8 cellular contexts compared by ENCODE assay signal in the genomic region with DNA sequence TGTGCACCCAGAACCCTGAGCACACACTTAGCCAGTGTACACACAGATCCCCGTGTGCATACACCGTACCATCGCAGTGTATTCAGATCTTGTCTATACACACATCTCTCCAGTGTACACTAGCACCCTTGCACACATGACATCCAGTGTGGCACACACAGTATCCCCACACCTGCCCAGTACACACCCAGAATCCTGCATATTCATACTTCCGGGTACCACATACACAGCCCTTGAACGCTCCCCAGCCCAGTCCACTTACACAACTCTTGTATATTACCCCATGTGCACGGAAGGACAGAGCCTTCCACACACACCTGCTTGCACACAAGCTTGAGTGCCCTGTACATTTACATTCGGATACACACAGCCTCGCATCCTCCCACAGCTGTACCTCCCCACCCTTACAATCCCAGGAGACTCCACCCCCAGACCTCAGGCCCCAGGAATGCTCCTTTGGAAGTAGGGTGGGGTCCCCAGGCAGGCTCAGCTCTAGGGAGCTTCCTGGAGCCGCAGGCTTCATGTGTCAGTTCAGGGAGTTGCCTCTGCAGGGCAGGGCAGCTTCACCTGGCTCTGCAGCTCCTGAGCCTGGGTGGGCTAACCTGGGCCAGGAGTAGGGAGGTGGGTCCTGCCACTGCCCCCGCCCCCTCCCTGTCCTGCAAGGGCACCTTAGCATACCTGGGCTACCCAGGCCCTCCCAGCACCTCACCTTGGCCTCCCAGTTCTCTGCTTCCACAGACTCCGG. TPM values are rescaled to one million over a fixed set of nuclear protein-coding genes. Genes with fewer than 3 reads are reported as not detected.
A peak's percentile ranks its signal among the peaks of the same experiment; 100 is the strongest.
DNase-seq lines count a peak whose midpoint lies in the region; ATAC-seq and TF ChIP-seq lines count a peak whose summit lies in the region.

No MANE protein-coding gene starts in this region.

- H3K27me3 ChIP-seq in breast epithelium, result no peaks in the 10 kb centered on the region
- H3K27me3 ChIP-seq in mesenchymal stem cell (ENCODE audit: control insufficient read depth in 1 of 2, insufficient read depth in 1 of 2, low read length in 2 of 2), result no peaks in the 10 kb centered on the region
- H3K27me3 ChIP-seq in tibial nerve, result no peaks in the 10 kb centered on the region

- H3K36me3 Mint-ChIP-seq in activated CD4-positive, alpha-beta T cell treated with anti-CD3 and anti-CD28 coated beads, Interleukin-2, amount 10 ng/mL, durations not matched to agents 24 days and 14 days (ENCODE audit: low read depth), result peaks cover 6% of the 10 kb centered on the region
- H3K36me3 Mint-ChIP-seq in activated CD4-positive, alpha-beta T cell treated with anti-CD3 and anti-CD28 coated beads for 36 hours (ENCODE audit: low read depth), result no peaks in the 10 kb centered on the region

- no peak for TF ChIP-seq CTCF in breast epithelium (IDR thresholded peaks at IDR 0.05)
- no peak for TF ChIP-seq CTCF in tibial nerve (IDR thresholded peaks at IDR 0.05)

- peak overlapping the region; percentile 17 for H3K27ac Mint-ChIP-seq in activated CD4-positive, alpha-beta T cell treated with anti-CD3 and anti-CD28 coated beads, Interleukin-2, amount 10 ng/mL, durations not matched to agents 24 days and 14 days
- no peak overlapping the region for H3K27ac Mint-ChIP-seq in activated CD4-positive, alpha-beta T cell treated with anti-CD3 and anti-CD28 coated beads for 36 hours

- no peak for DNase-seq in activated CD4-positive, alpha-beta T cell treated with anti-CD3 and anti-CD28 coated beads, Interleukin-2, amount 10 ng/mL, durations not matched to agents 24 days and 14 days
- no peak for DNase-seq in activated CD4-positive, alpha-beta T cell treated with anti-CD3 and anti-CD28 coated beads for 36 hours
- DNase-seq in breast epithelium (ENCODE audit: low spot score in 2 of 2) (no peak), mesenchymal stem cell (no peak), tibial nerve (ENCODE audit: low spot score in 2 of 2) (no peak), OCI-M2 (lab: John Stamatoyannopoulos, UW; ENCODE audit: unreplicated experiment) (no peak)
- no peak for DNase-seq in activated CD4-positive, CD25-positive, alpha-beta regulatory T cell (lab: John Stamatoyannopoulos, UW)
- no peak for DNase-seq in stimulated activated naive CD4-positive, alpha-beta T cell (lab: John Stamatoyannopoulos, UW)

- H3K4me3 ChIP-seq in breast epithelium, result no peak overlapping the region
- no peak overlapping the region for H3K4me3 ChIP-seq in mesenchymal stem cell (ENCODE audit: insufficient read depth in 1 of 2, low read depth in 1 of 2, low read length in 2 of 2)
- no peak overlapping the region for H3K4me3 ChIP-seq in tibial nerve

- H4K91ac ChIP-seq in mesenchymal stem cell (ENCODE audit: low read length), result peak overlapping the region; percentile 58

- H2AFZ ChIP-seq in mesenchymal stem cell (ENCODE audit: low read depth, low read length), result no peak overlapping the region

- peak overlapping the region; percentile 1 for H3K9ac ChIP-seq in mesenchymal stem cell (ENCODE audit: low read length)

- H3K27ac ChIP-seq in breast epithelium (peak overlapping the region; percentile 87 to 92), mesenchymal stem cell (ENCODE audit: low read length, poor library complexity, severe bottlenecking) (peak overlapping the region; percentile 73), tibial nerve (peak overlapping the region; percentile 76 to 95 (median 88))

- H3K36me3 ChIP-seq in breast epithelium (no peaks in the 10 kb centered on the region), mesenchymal stem cell (ENCODE audit: control insufficient read depth in 1 of 2, insufficient read depth in 2 of 2, low read depth in 1 of 2, low read length in 2 of 2) (peaks cover 23 to 54% of the 10 kb centered on the region in 2 experiments), tibial nerve (peaks cover 0 to 13% (median 0%) of the 10 kb centered on the region in 3 donors)

- H3K4me2 ChIP-seq in mesenchymal stem cell (ENCODE audit: low read length, poor library complexity, severe bottlenecking), result no peak overlapping the region

- H3K4me1 Mint-ChIP-seq in activated CD4-positive, alpha-beta T cell treated with anti-CD3 and anti-CD28 coated beads, Interleukin-2, amount 10 ng/mL, durations not matched to agents 24 days and 14 days, result peaks cover 47% of the 10 kb centered on the region
- H3K4me1 Mint-ChIP-seq in activated CD4-positive, alpha-beta T cell treated with anti-CD3 and anti-CD28 coated beads for 36 hours, result peaks cover 21% of the 10 kb centered on the region

- no peak overlapping the region for H2BK15ac ChIP-seq in mesenchymal stem cell (ENCODE audit: low read depth, poor library complexity, severe bottlenecking)

- peak overlapping the region in 1 of 2 experiments; percentile 61 for H3K14ac ChIP-seq in mesenchymal stem cell (ENCODE audit: low read length in 2 of 2)

- no peak overlapping the region for H3K23ac ChIP-seq in mesenchymal stem cell (ENCODE audit: low read length in 2 of 2)

- peak overlapping the region; percentile 3 for H2AK5ac ChIP-seq in mesenchymal stem cell (ENCODE audit: low read length, severe bottlenecking)

- H3K4me3 Mint-ChIP-seq in activated CD4-positive, alpha-beta T cell treated with anti-CD3 and anti-CD28 coated beads, Interleukin-2, amount 10 ng/mL, durations not matched to agents 24 days and 14 days, result peak overlapping the region; percentile 8
- H3K4me3 Mint-ChIP-seq in activated CD4-positive, alpha-beta T cell treated with anti-CD3 and anti-CD28 coated beads for 36 hours, result no peak overlapping the region

- CTCF ChIA-PET in activated CD4-positive, alpha-beta T cell treated with anti-CD3 and anti-CD28 coated beads for 36 hours (lab: Charles Lee), result interaction anchor here (0.5 to 3.4 kb wide), 21 partner anchors 10 to 318 kb away, joined by 3 to 39 read pairs (median 6); partner anchors contain the start of gene AHDC1

- H3K9me3 ChIP-seq in breast epithelium (no peaks in the 10 kb centered on the region), mesenchymal stem cell (ENCODE audit: control insufficient read depth, low read length) (no peaks in the 10 kb centered on the region), tibial nerve (no peaks in the 10 kb centered on the region)

- no peaks in the 10 kb centered on the region for H3K27me3 Mint-ChIP-seq in activated CD4-positive, alpha-beta T cell treated with anti-CD3 and anti-CD28 coated beads, Interleukin-2, amount 10 ng/mL, durations not matched to agents 24 days and 14 days
- no peaks in the 10 kb centered on the region for H3K27me3 Mint-ChIP-seq in activated CD4-positive, alpha-beta T cell treated with anti-CD3 and anti-CD28 coated beads for 36 hours

- peak overlapping the region; percentile 8 for H4K8ac ChIP-seq in mesenchymal stem cell (ENCODE audit: low read length)

- TF ChIP-seq POLR2A in breast epithelium (IDR thresholded peaks at IDR 0.05) (no peak), tibial nerve (IDR thresholded peaks at IDR 0.05) (no peak)

- POLR2A ChIA-PET in activated CD4-positive, alpha-beta T cell treated with anti-CD3 and anti-CD28 coated beads for 36 hours (lab: Charles Lee), result interaction anchor here (1.2 kb wide), 1 partner anchor 11 kb away, joined by 3 read pairs; no protein-coding TSS in a partner anchor

- H2BK5ac ChIP-seq in mesenchymal stem cell (ENCODE audit: low read depth, low read length, poor library complexity, severe bottlenecking), result no peak overlapping the region

- peak overlapping the region; percentile 21 for H2BK120ac ChIP-seq in mesenchymal stem cell (ENCODE audit: low read depth, low read length)

- whole genome bisulfite sequencing in mesenchymal stem cell, result 57% methylated on average over 11 of the region's 11 CpGs
- WGBS in tibial nerve, 2 donors, result 23 to 42% methylated on average over 10 to 11 of the region's 11 CpGs

- no peak for TF ChIP-seq EP300 in tibial nerve (IDR thresholded peaks at IDR 0.05)

- peaks cover 33 to 34% of the 10 kb centered on the region in 2 donors for H3K4me1 ChIP-seq in breast epithelium
- peaks cover 62% of the 10 kb centered on the region for H3K4me1 ChIP-seq in mesenchymal stem cell (ENCODE audit: control insufficient read depth, insufficient read depth, low read depth, low read length)
- H3K4me1 ChIP-seq in tibial nerve, result peaks cover 5 to 87% (median 63%) of the 10 kb centered on the region in 4 donors

- intact Hi-C loops in activated CD4-positive, alpha-beta T cell treated with anti-CD3 and anti-CD28 coated beads, Interleukin-2, amount 10 ng/mL, durations not matched to agents 24 days and 14 days (cut with micrococcal nuclease), result loop anchor here (5.0 kb wide), 1 partner anchor 35 kb away; no protein-coding TSS in a partner anchor
- intact Hi-C loops in activated CD4-positive, alpha-beta T cell treated with anti-CD3 and anti-CD28 coated beads for 36 hours (cut with DNase I, micrococcal nuclease), result loop anchor here in 1 of 2 experiments (2.0 kb wide), 1 partner anchor 105 kb away; no protein-coding TSS in a partner anchor
- intact Hi-C loops in breast epithelium (cut with DNase I; ENCODE audit: low total_unique reads), result loop anchor here (5.0 kb wide), 1 partner anchor 45 kb away; the partner anchor contains the start of gene AHDC1

- H3K4ac ChIP-seq in mesenchymal stem cell (ENCODE audit: low read depth in 1 of 2, low read length in 2 of 2), result peak overlapping the region in 1 of 2 experiments; percentile 52

- peak overlapping the region; percentile 43 to 59 for H2BK12ac ChIP-seq in mesenchymal stem cell (ENCODE audit: low read length in 2 of 2)

- ATAC-seq in activated CD4-positive, alpha-beta T cell treated with anti-CD3 and anti-CD28 coated beads for 36 hours, result no peak

- peaks cover 33% of the 10 kb centered on the region for H3K79me1 ChIP-seq in mesenchymal stem cell (replicated peaks; ENCODE audit: low read length, poor library complexity, severe bottlenecking)

- H3K9me3 Mint-ChIP-seq in activated CD4-positive, alpha-beta T cell treated with anti-CD3 and anti-CD28 coated beads, Interleukin-2, amount 10 ng/mL, durations not matched to agents 24 days and 14 days, result no peaks in the 10 kb centered on the region
- H3K9me3 Mint-ChIP-seq in activated CD4-positive, alpha-beta T cell treated with anti-CD3 and anti-CD28 coated beads for 36 hours (ENCODE audit: low read depth), result no peaks in the 10 kb centered on the region

- peak overlapping the region; percentile 40 to 91 for H3K18ac ChIP-seq in mesenchymal stem cell (ENCODE audit: low read depth in 1 of 2, low read length in 2 of 2)

RNA-seq across cellular contexts. Expression of gene AHDC1, which starts 46.2 kb away (rescaled TPM):
- 33.9 and 34.7 TPM in 2 replicates for total RNA-seq in activated CD4-positive, alpha-beta T cell treated with anti-CD3 and anti-CD28 coated beads, Interleukin-2, amount 10 ng/mL, durations not matched to agents 24 days and 14 days
- 10 to 100 TPM; 10.3 to 12.1 TPM for total RNA-seq in activated CD4-positive, alpha-beta T cell treated with anti-CD3 and anti-CD28 coated beads for 36 hours
- total RNA-seq in breast epithelium, result 10 to 100 TPM; 10.7 to 17.1 (median 15.4) TPM
- 27.0 TPM for polyA plus RNA-seq in mesenchymal stem cell (2013, experiment 1 of 2)
- polyA plus RNA-seq in mesenchymal stem cell (2013, experiment 2 of 2), result 24.1 TPM
- 10 to 100 TPM; 26.4 to 39.9 (median 34.6) TPM for total RNA-seq in tibial nerve
